In genomic region chr1:91498035-91498434, GRCh38 we compare ENCODE assay signal across 1 cellular context.
TF ChIP-seq lines count a peak whose summit lies in the region.

No MANE protein-coding gene starts in this region.

TF ChIP-seq in HepG2, 621 proteins besides CTCF, POLR2A, EP300 and RAD21 (continued from another document):
- TF ChIP-seq HNRNPLL (IDR thresholded peaks at IDR 0.05; ENCODE audit: low read depth, low read length, poor library complexity, severe bottlenecking) = peak; percentile 61
- TF ChIP-seq DNMT3B (CRISPR knock-in tag; conservative IDR thresholded peaks at IDR 0.05) = no peak
- TF ChIP-seq SAP130 (CRISPR knock-in tag; IDR thresholded peaks at IDR 0.05; ENCODE audit: low read depth) = no peak
- TF ChIP-seq MLX (CRISPR knock-in tag; IDR thresholded peaks at IDR 0.05) = no peak
- TF ChIP-seq ZNF3 (CRISPR knock-in tag; IDR thresholded peaks at IDR 0.05) = 0 out of 2 replicates have a peak, but pooled peaks have one; percentile 40
- TF ChIP-seq ELF4 (CRISPR knock-in tag; IDR thresholded peaks at IDR 0.05; ENCODE audit: borderline replicate concordance) = no peak
- TF ChIP-seq ZNF362 (CRISPR knock-in tag; IDR thresholded peaks at IDR 0.05; ENCODE audit: borderline replicate concordance) = no peak
- TF ChIP-seq ZFYVE20 (CRISPR knock-in tag; IDR thresholded peaks at IDR 0.05; ENCODE audit: borderline replicate concordance, low read depth) = no peak
